8 cellular contexts compared by ENCODE assay signal in genomic region chr2:33476793-33477190, GRCh38. TPM values are rescaled to one million over a fixed set of nuclear protein-coding genes. Genes with fewer than 3 reads are reported as not detected.
DNase-seq lines count a peak whose midpoint lies in the region; ATAC-seq and TF ChIP-seq lines count a peak whose summit lies in the region.

No MANE protein-coding gene starts in this region.

- no peaks in the 10 kb centered on the region for H3K27me3 ChIP-seq in CD4-positive, alpha-beta T cell (ENCODE audit: control insufficient read depth, insufficient read depth, low read length)
- H3K27me3 ChIP-seq in PC-3 (ENCODE audit: low read length): no peaks in the 10 kb centered on the region

- no peak for ATAC-seq in CD4-positive, alpha-beta T cell (ENCODE audit: poor library complexity)
- ATAC-seq in PC-3 (no peak), HG03025 (IDR thresholded peaks at IDR 0.05; ENCODE audit: low FRiP score, unreplicated experiment) (no peak), GM18498 (IDR thresholded peaks at IDR 0.05; ENCODE audit: unreplicated experiment) (no peak), HG03457 (IDR thresholded peaks at IDR 0.05; ENCODE audit: unreplicated experiment) (no peak)

- H3K4me3 ChIP-seq in PC-3 (ENCODE audit: low read length): peak overlapping the region; percentile 84

- no peaks in the 10 kb centered on the region for H4K20me1 ChIP-seq in PC-3 (ENCODE audit: low read length)

- intact Hi-C loops in CD4-positive, alpha-beta T cell (cut with DNase I, micrococcal nuclease): loop anchor here (1.0 to 10.0 kb wide), 3 partner anchors 106 to 618 kb away; partner anchors contain the start of gene FAM98A (in 1 of the 2)
- intact Hi-C loops in PC-3 (cut with micrococcal nuclease): loop anchor here (1.0 to 2.0 kb wide), 3 partner anchors 19 to 106 kb away; no protein-coding TSS in a partner anchor

- peak overlapping the region; percentile 94 for H3K4me2 ChIP-seq in PC-3 (ENCODE audit: low read length)

- peak overlapping the region; percentile 96 for H3K4me3 Mint-ChIP-seq in CD4-positive, alpha-beta T cell
- H3K4me3 Mint-ChIP-seq in endothelial cell (ENCODE audit: unreplicated experiment): peak overlapping the region; percentile 37
- H3K4me3 Mint-ChIP-seq in osteocyte (ENCODE audit: unreplicated experiment): peak overlapping the region; percentile 86

- no peak for DNase-seq in CD4-positive, alpha-beta T cell
- no peak for DNase-seq in PC-3
- DNase-seq in endothelial cell (ENCODE audit: low spot score): no peak
- no peak for DNase-seq in osteocyte (ENCODE audit: extremely low spot score, unreplicated experiment)
- no peak for DNase-seq in dermis blood vessel endothelial cell

- peaks cover 13% of the 10 kb centered on the region for H3K36me3 Mint-ChIP-seq in CD4-positive, alpha-beta T cell (ENCODE audit: low read depth)
- peaks cover 76% of the 10 kb centered on the region for H3K36me3 Mint-ChIP-seq in endothelial cell (ENCODE audit: low read depth, unreplicated experiment)
- H3K36me3 Mint-ChIP-seq in osteocyte (ENCODE audit: unreplicated experiment): no peaks in the 10 kb centered on the region

- TF ChIP-seq CTCF in CD4-positive, alpha-beta T cell (IDR thresholded peaks at IDR 0.05): no peak
- TF ChIP-seq CTCF in PC-3 (conservative IDR thresholded peaks at IDR 0.05; ENCODE audit: low read depth, low read length) (no peak), endothelial cell (IDR thresholded peaks at IDR 0.05; ENCODE audit: unreplicated experiment) (no peak), osteocyte (IDR thresholded peaks at IDR 0.05) (no peak)

- H3K27ac Mint-ChIP-seq in CD4-positive, alpha-beta T cell: peak overlapping the region; percentile 97
- peak overlapping the region; percentile 90 for H3K27ac Mint-ChIP-seq in endothelial cell (ENCODE audit: unreplicated experiment)
- peak overlapping the region; percentile 98 for H3K27ac Mint-ChIP-seq in osteocyte (ENCODE audit: unreplicated experiment)

- H3F3A ChIP-seq in PC-3 (ENCODE audit: low read length, unreplicated experiment): no peaks in the 10 kb centered on the region

- no peaks in the 10 kb centered on the region for H3K9me2 ChIP-seq in PC-3 (replicated peaks; ENCODE audit: low read length)

- peak overlapping the region; percentile 87 for H3K27ac ChIP-seq in CD4-positive, alpha-beta T cell (ENCODE audit: low read depth, low read length)
- peak overlapping the region; percentile 53; the same call in 1 of the 2 replicates for H3K27ac ChIP-seq in PC-3 (ENCODE audit: low read length)

- H3K79me2 ChIP-seq in PC-3 (ENCODE audit: low read length): no peaks in the 10 kb centered on the region

- peaks cover 36% of the 10 kb centered on the region for H3K4me1 Mint-ChIP-seq in CD4-positive, alpha-beta T cell (ENCODE audit: low read depth)
- H3K4me1 Mint-ChIP-seq in endothelial cell (ENCODE audit: unreplicated experiment) (peaks cover 75% of the 10 kb centered on the region), osteocyte (ENCODE audit: unreplicated experiment) (peaks cover 24% of the 10 kb centered on the region)

- POLR2A ChIA-PET in CD4-positive, alpha-beta T cell (lab: Charles Lee): interaction anchor here (0.9 to 3.2 kb wide), 9 partner anchors 8 to 122 kb away, joined by 3 to 54 read pairs (median 6); partner anchors contain the start of gene FAM98A
- POLR2A ChIA-PET in PC-3 (lab: Charles Lee; ENCODE audit: unreplicated experiment): no interaction called here

- no peaks in the 10 kb centered on the region for H3K27me3 Mint-ChIP-seq in CD4-positive, alpha-beta T cell
- peaks cover 16% of the 10 kb centered on the region for H3K27me3 Mint-ChIP-seq in endothelial cell (ENCODE audit: unreplicated experiment)
- H3K27me3 Mint-ChIP-seq in osteocyte (ENCODE audit: unreplicated experiment): no peaks in the 10 kb centered on the region

- no peaks in the 10 kb centered on the region for H3K36me3 ChIP-seq in PC-3 (ENCODE audit: low read depth, low read length)

- no peaks in the 10 kb centered on the region for H3K9me3 ChIP-seq in CD4-positive, alpha-beta T cell (ENCODE audit: control insufficient read depth, low read length)
- H3K9me3 ChIP-seq in PC-3 (ENCODE audit: low read length): no peaks in the 10 kb centered on the region

- CTCF ChIA-PET in CD4-positive, alpha-beta T cell (lab: Charles Lee): interaction anchor here (1.7 kb wide), 1 partner anchor 106 kb away, joined by 10 read pairs; no protein-coding TSS in a partner anchor
- CTCF ChIA-PET in PC-3 (lab: Charles Lee): interaction anchor here (0.7 kb wide), 1 partner anchor 39 kb away, joined by 8 read pairs; no protein-coding TSS in a partner anchor

- H2AFZ ChIP-seq in PC-3 (ENCODE audit: low read length): peak overlapping the region; percentile 97

- H3K9ac ChIP-seq in PC-3 (ENCODE audit: low read length): peak overlapping the region; percentile 63; the same call in 1 of the 2 replicates

- H3K4me1 ChIP-seq in PC-3 (ENCODE audit: insufficient read depth, low read length): peaks cover 10% of the 10 kb centered on the region; the same call in 1 of the 2 replicates

- no peaks in the 10 kb centered on the region for H3K9me3 Mint-ChIP-seq in CD4-positive, alpha-beta T cell
- H3K9me3 Mint-ChIP-seq in endothelial cell (ENCODE audit: unreplicated experiment) (no peaks in the 10 kb centered on the region), osteocyte (ENCODE audit: unreplicated experiment) (no peaks in the 10 kb centered on the region)

- BruUV-seq in PC-3 (replicated peaks; lab: Mats Ljungman, UMichigan): no TSS peak

RNA-seq across cellular contexts. Expression of gene RASGRP3, which starts 0.3 kb away (rescaled TPM):
- 1 to 10 TPM; 5.7 to 7.9 TPM for total RNA-seq in CD4-positive, alpha-beta T cell
- 0.15 and 0.52 TPM in 2 replicates for total RNA-seq in PC-3 (2014; rRNA removed)
- 487 TPM for total RNA-seq in endothelial cell (ENCODE audit: unreplicated experiment)
- 2.1 and 3.3 TPM in 2 replicates for total RNA-seq in osteocyte
- 202 and 255 TPM in 2 replicates for total RNA-seq in dermis blood vessel endothelial cell

Comparison
In these comparisons a context has a peak if more than half of its experiments do, and no peak if none do; other contexts are left out.
1. H3K4me3 Mint-ChIP-seq: peak in every context shown above with its lines; median percentile 96 in CD4-positive, alpha-beta T cell; 86 in osteocyte; 37 in endothelial cell.
2. RNA of gene RASGRP3, which starts 0.3 kb away (total RNA-seq): 487 TPM in endothelial cell (single experiment) and 202 to 255 TPM in dermis blood vessel endothelial cell; 5.7 to 7.9 TPM in CD4-positive, alpha-beta T cell, 2.1 to 3.3 TPM in osteocyte and 0.15 to 0.52 TPM in PC-3; every median in the first group is over 10 times any median in the second.
3. Peak in every context shown above with its lines, with median percentiles within 50 percentile points of each other: H3K27ac Mint-ChIP-seq.